In genomic region chr2:108637304-108637669, GRCh38 we compare ENCODE assay signal across 9 cellular contexts.
A peak's percentile ranks its signal among the peaks of the same experiment; 100 is the strongest.
DNase-seq lines count a peak whose midpoint lies in the region; ATAC-seq, FAIRE-seq and TF ChIP-seq lines count a peak whose summit lies in the region.
"Had no signal": no experiment of that assay in that cellular context is flagged by ENCODE, and none has a peak within 500 bp of the region (broad histone marks: within the 10 kb centered on the region; RNA-seq: fewer than 3 reads in every experiment).

No MANE protein-coding gene starts in this region.

- no peak for TF ChIP-seq CTCF in fibroblast of pulmonary artery (IDR thresholded peaks at IDR 0.05; ENCODE audit: low read length, missing control alignments)

- peak; percentile 90 for DNase-seq in RCC 7860 (ENCODE audit: low spot score)
- peak; percentile 97 for DNase-seq in fibroblast of pulmonary artery (ENCODE audit: low read depth)
- peak; percentile 94 for DNase-seq in renal cortical epithelial cell (ENCODE audit: low read depth)
- no peak for DNase-seq in NCI-H524 treated with DMSO at 0.1 percent for 48 hours (lab: John Stamatoyannopoulos, UW)
- DNase-seq in NCI-H146 treated with DMSO at 0.1 percent for 48 hours (lab: John Stamatoyannopoulos, UW; ENCODE audit: unreplicated experiment): no peak
- DNase-seq in stimulated activated CD4-positive, alpha-beta T cell treated with anti-CD3 and anti-CD28 coated beads, Interleukin-4, amount 100 ng/mL, for 1 hour: no peak

- H3K4me3 ChIP-seq in fibroblast of pulmonary artery (replicated peaks; ENCODE audit: low read depth, low read length): peak overlapping the region; percentile 19
- H3K4me3 ChIP-seq: Peyer's patch had no signal

- FAIRE-seq in RCC 7860 (lab: Jason Lieb, UNC): peak; percentile 86

- ATAC-seq in GM21423 (IDR thresholded peaks at IDR 0.05; ENCODE audit: unreplicated experiment) (peak; percentile 45), HG02678 (IDR thresholded peaks at IDR 0.05; ENCODE audit: unreplicated experiment) (no peak)

Comparison
In these comparisons a context has a peak if more than half of its experiments do, and no peak if none do; other contexts are left out.
1. DNase-seq: peak in RCC 7860 (single experiment), fibroblast of pulmonary artery (single experiment) and renal cortical epithelial cell (single experiment); none in NCI-H524 treated with DMSO at 0.1 percent for 48 hours (single experiment), NCI-H146 treated with DMSO at 0.1 percent for 48 hours (single experiment) and stimulated activated CD4-positive, alpha-beta T cell treated with anti-CD3 and anti-CD28 coated beads, Interleukin-4, amount 100 ng/mL, for 1 hour (single experiment).